ENCODE assay signal across 9 cellular contexts in genomic region chr11:64874841-64875240, GRCh38. TPM values are rescaled to one million over a fixed set of nuclear protein-coding genes. Genes with fewer than 3 reads are reported as not detected.
DNase-seq lines count a peak whose midpoint lies in the region; ATAC-seq and TF ChIP-seq lines count a peak whose summit lies in the region.
"Had no signal": no experiment of that assay in that cellular context is flagged by ENCODE, and none has a peak within 500 bp of the region (broad histone marks: within the 10 kb centered on the region; RNA-seq: fewer than 3 reads in every experiment).

No MANE protein-coding gene starts in this region.

- H3K36me3 ChIP-seq in skeletal muscle tissue (ENCODE audit: control insufficient read depth in 3 of 3, insufficient read depth in 3 of 3, low read length in 3 of 3): peaks cover 17 to 22% (median 19%) of the 10 kb centered on the region in 3 donors

- peaks cover 71% of the 10 kb centered on the region for H3K4me1 Mint-ChIP-seq in T-helper 17 cell
- peaks cover 35% of the 10 kb centered on the region for H3K4me1 Mint-ChIP-seq in glutamatergic neuron (ENCODE audit: low read depth, unreplicated experiment)

- peak overlapping the region; percentile 97 for H3K27ac Mint-ChIP-seq in T-helper 17 cell
- H3K27ac Mint-ChIP-seq in glutamatergic neuron (ENCODE audit: unreplicated experiment): no peak overlapping the region
- H3K27ac Mint-ChIP-seq: GM23338 had no signal

- H3K4me3 ChIP-seq in GM08714 (ENCODE audit: low read length): peak overlapping the region; percentile 8; the same call in 1 of the 2 replicates
- peak overlapping the region; percentile 3 to 45 (median 4) for H3K4me3 ChIP-seq in skeletal muscle tissue (ENCODE audit: low read length in 3 of 3)
- H3K4me3 ChIP-seq: GM23338 had no signal

- peaks cover 7% of the 10 kb centered on the region for H3K9me3 Mint-ChIP-seq in glutamatergic neuron (ENCODE audit: unreplicated experiment)
- H3K9me3 Mint-ChIP-seq: GM23338 had no signal

- peak overlapping the region; percentile 69 for H3K27ac ChIP-seq in skeletal muscle tissue (ENCODE audit: low read depth, low read length)

- H3K4me3 Mint-ChIP-seq in T-helper 17 cell (peak overlapping the region; percentile 97), glutamatergic neuron (ENCODE audit: unreplicated experiment) (peak overlapping the region; percentile 99)
- H3K4me3 Mint-ChIP-seq: GM23338 had no signal

- no peak for TF ChIP-seq CTCF in glutamatergic neuron (IDR thresholded peaks at IDR 0.05; ENCODE audit: partially characterized antibody, unreplicated experiment)

- H3K27me3 Mint-ChIP-seq in T-helper 17 cell: no peaks in the 10 kb centered on the region
- H3K27me3 Mint-ChIP-seq in glutamatergic neuron (ENCODE audit: unreplicated experiment): peaks cover 10% of the 10 kb centered on the region

- peak overlapping the region in 2 of 3 donors; percentile 27 to 57 for H3K9ac ChIP-seq in skeletal muscle tissue (ENCODE audit: low read depth in 1 of 3, low read length in 3 of 3)

- no peak for DNase-seq in T-helper 17 cell
- no peak for DNase-seq in glutamatergic neuron
- DNase-seq in SW 1271 (lab: John Stamatoyannopoulos, UW): no peak
- DNase-seq: NCI-H2227 treated with DMSO at 0.1 percent for 48 hours had no signal

- peaks cover 74 to 87% (median 81%) of the 10 kb centered on the region in 3 donors for H3K4me1 ChIP-seq in skeletal muscle tissue (ENCODE audit: control insufficient read depth in 3 of 3, insufficient read depth in 3 of 3, low read length in 3 of 3)

- ATAC-seq in T-helper 17 cell (no peak), HG02840 (IDR thresholded peaks at IDR 0.05; ENCODE audit: low FRiP score, unreplicated experiment) (no peak), HG03039 (IDR thresholded peaks at IDR 0.05; ENCODE audit: unreplicated experiment) (no peak)
- ATAC-seq: GM23338 had no signal

- H3K9me3 ChIP-seq in T-helper 17 cell (ENCODE audit: control insufficient read depth, low read length, poor library complexity, severe bottlenecking) (no peaks in the 10 kb centered on the region), skeletal muscle tissue (ENCODE audit: control insufficient read depth in 3 of 3, low read length in 3 of 3) (no peaks in the 10 kb centered on the region)

- H3K36me3 Mint-ChIP-seq in T-helper 17 cell (ENCODE audit: low read depth) (peaks cover 13% of the 10 kb centered on the region), glutamatergic neuron (ENCODE audit: unreplicated experiment) (no peaks in the 10 kb centered on the region)

- H3K27me3 ChIP-seq in skeletal muscle tissue (ENCODE audit: control insufficient read depth in 3 of 3, insufficient read depth in 3 of 3, low read length in 3 of 3): no peaks in the 10 kb centered on the region

RNA-seq across cellular contexts. Expression of gene EHD1, which starts 3.6 kb away (rescaled TPM):
- 100 to 1,000 TPM; 184 to 212 TPM for total RNA-seq in T-helper 17 cell
- 114 TPM for total RNA-seq in glutamatergic neuron (ENCODE audit: unreplicated experiment)
- 28.2 TPM for total RNA-seq in skeletal muscle tissue

RNA-seq across cellular contexts. Expression of gene CDC42BPG, which starts 30.4 kb away (rescaled TPM):
- 1 to 10 TPM; 4.0 to 7.7 TPM for total RNA-seq in T-helper 17 cell
- total RNA-seq in glutamatergic neuron (ENCODE audit: unreplicated experiment): 2.3 TPM
- under 0.01 TPM for total RNA-seq in skeletal muscle tissue

RNA-seq across cellular contexts. Expression of gene ATG2A, which starts 42.2 kb away (rescaled TPM):
- total RNA-seq in T-helper 17 cell (100 to 1,000 TPM; 161 to 226 TPM), glutamatergic neuron (ENCODE audit: unreplicated experiment) (25.9 TPM), skeletal muscle tissue (3.1 TPM)

RNA-seq across cellular contexts. Expression of gene PPP2R5B, which starts 49.6 kb away (rescaled TPM):
- total RNA-seq in T-helper 17 cell: 10 to 100 TPM; 21.5 to 25.3 TPM
- total RNA-seq in glutamatergic neuron (ENCODE audit: unreplicated experiment): 148 TPM
- 6.3 TPM for total RNA-seq in skeletal muscle tissue
